ENCODE assay signal across 11 cellular contexts in genomic region chr9:124834586-124834985, GRCh38. TPM values are rescaled to one million over a fixed set of nuclear protein-coding genes. Genes with fewer than 3 reads are reported as not detected.
DNase-seq lines count a peak whose midpoint lies in the region; ATAC-seq and TF ChIP-seq lines count a peak whose summit lies in the region.
"Had no signal": no experiment of that assay in that cellular context is flagged by ENCODE, and none has a peak within 500 bp of the region (broad histone marks: within the 10 kb centered on the region; RNA-seq: fewer than 3 reads in every experiment).

No MANE protein-coding gene starts in this region.

- H3K27ac ChIP-seq in IMR-90 (ENCODE audit: insufficient read depth, low read length) (no peak overlapping the region), breast epithelium (peak overlapping the region; percentile 43 to 71), mesenchymal stem cell (ENCODE audit: low read length, poor library complexity, severe bottlenecking) (peak overlapping the region; percentile 85)

- TF ChIP-seq POLR2A in IMR-90 (IDR thresholded peaks at IDR 0.05; ENCODE audit: low read depth, low read length) (no peak), breast epithelium (IDR thresholded peaks at IDR 0.05) (no peak)

- no peak overlapping the region; the same call in 1 of the 2 replicates for H3K14ac ChIP-seq in IMR-90 (replicated peaks; ENCODE audit: low read depth, low read length)
- peak overlapping the region in 1 of 2 experiments; percentile 83 for H3K14ac ChIP-seq in mesenchymal stem cell (ENCODE audit: low read length in 2 of 2)

- dilution Hi-C loops in IMR-90 (cut with HindIII; ENCODE audit: low sequenced_read_pairs, unreplicated experiment): no loop called here

- ATAC-seq in IMR-90 (ENCODE audit: low read depth) (peak; percentile 9; the same call in 1 of the 2 replicates), GM18909 (IDR thresholded peaks at IDR 0.05; ENCODE audit: poor library complexity, unreplicated experiment) (no peak), GM18861 (IDR thresholded peaks at IDR 0.05; ENCODE audit: unreplicated experiment) (no peak), HG03378 (IDR thresholded peaks at IDR 0.05; ENCODE audit: unreplicated experiment) (no peak)
- ATAC-seq: naive thymus-derived CD8-positive, alpha-beta T cell had no signal

- no peak overlapping the region for H3K56ac ChIP-seq in IMR-90 (ENCODE audit: extremely low read depth, insufficient read depth, low read length)

- peaks cover 22% of the 10 kb centered on the region for H3K4me1 ChIP-seq in IMR-90 (ENCODE audit: control insufficient read depth, insufficient read depth, low read length)
- H3K4me1 ChIP-seq in breast epithelium: peaks cover 0 to 4% of the 10 kb centered on the region in 2 donors
- peaks cover 20% of the 10 kb centered on the region for H3K4me1 ChIP-seq in mesenchymal stem cell (ENCODE audit: control insufficient read depth, insufficient read depth, low read depth, low read length)

- H2BK12ac ChIP-seq in mesenchymal stem cell (ENCODE audit: low read length in 2 of 2): peak overlapping the region; percentile 11 to 57

- H3K4ac ChIP-seq in IMR-90 (ENCODE audit: low read depth, low read length) (peak overlapping the region; percentile 78), mesenchymal stem cell (ENCODE audit: low read depth in 1 of 2, low read length in 2 of 2) (peak overlapping the region in 1 of 2 experiments; percentile 2)

- H3K36me3 ChIP-seq in IMR-90 (ENCODE audit: control insufficient read depth, insufficient read depth, low read length) (no peaks in the 10 kb centered on the region), breast epithelium (no peaks in the 10 kb centered on the region), mesenchymal stem cell (ENCODE audit: control insufficient read depth in 1 of 2, insufficient read depth in 2 of 2, low read depth in 1 of 2, low read length in 2 of 2) (no peaks in the 10 kb centered on the region)

- H3K9me1 ChIP-seq in IMR-90 (ENCODE audit: insufficient read depth, low read length): peaks cover 4% of the 10 kb centered on the region; the same call in 1 of the 2 replicates

- H3K9ac ChIP-seq in IMR-90 (ENCODE audit: low read depth, low read length) (no peak overlapping the region), mesenchymal stem cell (ENCODE audit: low read length) (no peak overlapping the region)

- H2AFZ ChIP-seq in IMR-90 (replicated peaks; ENCODE audit: low read length, poor library complexity) (peak overlapping the region; percentile 40), mesenchymal stem cell (ENCODE audit: low read depth, low read length) (no peak overlapping the region)

- H3K18ac ChIP-seq in IMR-90 (ENCODE audit: low read depth, low read length): peak overlapping the region; percentile 24; the same call in 1 of the 2 replicates
- H3K18ac ChIP-seq in mesenchymal stem cell (ENCODE audit: low read depth in 1 of 2, low read length in 2 of 2): peak overlapping the region in 1 of 2 experiments; percentile 83

- peak overlapping the region; percentile 25; the same call in 1 of the 2 replicates for H4K5ac ChIP-seq in IMR-90 (ENCODE audit: low read depth, low read length)

- H2AK5ac ChIP-seq in IMR-90 (ENCODE audit: low read depth, low read length): peak overlapping the region; percentile 76
- H2AK5ac ChIP-seq in mesenchymal stem cell (ENCODE audit: low read length, severe bottlenecking): peak overlapping the region; percentile 91

- H4K8ac ChIP-seq in IMR-90 (ENCODE audit: low read depth in 2 of 2, low read length in 2 of 2) (peak overlapping the region in 1 of 2 experiments; percentile 38; a peak in 1 of 4 replicates), mesenchymal stem cell (ENCODE audit: low read length) (no peak overlapping the region)

- H3K4me2 ChIP-seq in IMR-90 (ENCODE audit: low read depth, low read length) (no peak overlapping the region), mesenchymal stem cell (ENCODE audit: low read length, poor library complexity, severe bottlenecking) (no peak overlapping the region)

- H3K79me1 ChIP-seq in IMR-90 (ENCODE audit: low read depth in 1 of 2, low read length in 2 of 2) (no peaks in the 10 kb centered on the region), mesenchymal stem cell (replicated peaks; ENCODE audit: low read length, poor library complexity, severe bottlenecking) (no peaks in the 10 kb centered on the region)

- POLR2A ChIA-PET in IMR-90 (lab: Charles Lee; ENCODE audit: unreplicated experiment): no interaction called here

- H3K23ac ChIP-seq in IMR-90 (ENCODE audit: low read depth, low read length) (no peak overlapping the region), mesenchymal stem cell (ENCODE audit: low read length in 2 of 2) (no peak overlapping the region)

- H2BK120ac ChIP-seq in IMR-90 (ENCODE audit: low read depth, low read length) (peak overlapping the region; percentile 67), mesenchymal stem cell (ENCODE audit: low read depth, low read length) (no peak overlapping the region)

- H3K9me3 ChIP-seq in IMR-90 (ENCODE audit: control insufficient read depth, insufficient read depth, low read length) (no peaks in the 10 kb centered on the region), breast epithelium (no peaks in the 10 kb centered on the region), mesenchymal stem cell (ENCODE audit: control insufficient read depth, low read length) (no peaks in the 10 kb centered on the region)

- H4K91ac ChIP-seq in IMR-90 (ENCODE audit: insufficient read depth, low read depth, low read length) (no peak overlapping the region; the same call in 1 of the 2 replicates), mesenchymal stem cell (ENCODE audit: low read length) (no peak overlapping the region)

- no peaks in the 10 kb centered on the region; the same call in 1 of the 2 replicates for H4K20me1 ChIP-seq in IMR-90 (ENCODE audit: insufficient read depth, low read length)

- H3K27me3 ChIP-seq in IMR-90 (ENCODE audit: control insufficient read depth, insufficient read depth, low read length) (no peaks in the 10 kb centered on the region), breast epithelium (no peaks in the 10 kb centered on the region), mesenchymal stem cell (ENCODE audit: control insufficient read depth in 1 of 2, insufficient read depth in 1 of 2, low read length in 2 of 2) (no peaks in the 10 kb centered on the region)

- H2BK20ac ChIP-seq in IMR-90 (ENCODE audit: low read depth, low read length): 0 out of 2 replicates have a peak overlapping the region, but pooled peaks have one; percentile 14

- H2AK9ac ChIP-seq in IMR-90 (replicated peaks; ENCODE audit: low read depth, low read length, poor library complexity): peak overlapping the region; percentile 33

- no TSS peak for BruUV-seq in IMR-90 (replicated peaks; lab: Mats Ljungman, UMichigan)

- no peak overlapping the region for H2BK5ac ChIP-seq in IMR-90 (ENCODE audit: low read depth, low read length, poor library complexity, severe bottlenecking)
- no peak overlapping the region for H2BK5ac ChIP-seq in mesenchymal stem cell (ENCODE audit: low read depth, low read length, poor library complexity, severe bottlenecking)

- TF ChIP-seq RAD21 in IMR-90 (IDR thresholded peaks at IDR 0.05; ENCODE audit: low read length): no peak

- TF ChIP-seq CTCF in IMR-90 (conservative IDR thresholded peaks at IDR 0.05; ENCODE audit: low read depth, low read length) (no peak), breast epithelium (IDR thresholded peaks at IDR 0.05) (no peak)

- no peak overlapping the region for H3K4me3 ChIP-seq in IMR-90 (ENCODE audit: insufficient read depth, low read depth, low read length)
- no peak overlapping the region for H3K4me3 ChIP-seq in breast epithelium
- no peak overlapping the region for H3K4me3 ChIP-seq in mesenchymal stem cell (ENCODE audit: insufficient read depth in 1 of 2, low read depth in 1 of 2, low read length in 2 of 2)

- DNase-seq in AG08395 (ENCODE audit: low spot score) (peak; percentile 41), IMR-90 (peak; percentile 67), breast epithelium (ENCODE audit: low spot score in 2 of 2) (no peak), mesenchymal stem cell (no peak)
- no peak for DNase-seq in stimulated activated CD4-positive, alpha-beta T cell treated with anti-CD3 and anti-CD28 coated beads, Interleukin-15, amount 100 ng/mL, for 24 hours
- DNase-seq: naive thymus-derived CD8-positive, alpha-beta T cell had no signal

- intact Hi-C loops in IMR-90 (cut with micrococcal nuclease): no loop called here
- intact Hi-C loops in breast epithelium (cut with DNase I; ENCODE audit: low total_unique reads): no loop called here

- in situ Hi-C loops in IMR-90 (cut with MboI; ENCODE audit: low sequenced_read_pairs): no loop called here

- H2BK15ac ChIP-seq in IMR-90 (ENCODE audit: low read depth, low read length) (peak overlapping the region; percentile 53; the same call in 1 of the 3 replicates), mesenchymal stem cell (ENCODE audit: low read depth, poor library complexity, severe bottlenecking) (peak overlapping the region; percentile 88)

- CTCF ChIA-PET in IMR-90 (lab: Yijun Ruan, JAX): interaction anchor here (1.0 kb wide), 1 partner anchor 18 kb away, joined by 4 read pairs; no protein-coding TSS in a partner anchor

- WGBS in IMR-90 (ENCODE audit: extremely low coverage in 2 of 2, insufficient read length in 1 of 2), 2 experiments: 62% methylated on average over 3 of the region's 7 CpGs; no CpG with 5 or more reads in 1 of the 2 experiments
- WGBS in mesenchymal stem cell: 62% methylated on average over 7 of the region's 7 CpGs

RNA-seq across cellular contexts. Expression of gene WDR38, which starts 18.7 kb away (rescaled TPM):
- total RNA-seq in IMR-90 (2012; rRNA removed): not detected in 2 replicates
- not detected in 2 replicates for polyA plus RNA-seq in IMR-90 (2012; rRNA removed)
- not detected in 2 replicates for polyA plus RNA-seq in IMR-90 (2012; cell fraction: cytosol; rRNA removed)
- not detected in 2 replicates for polyA plus RNA-seq in IMR-90 (2012; cell fraction: nucleus; rRNA removed; ENCODE audit: low replicate concordance)
- under 1 TPM in 1 of 3 donors, not detected in 2; 0.33 TPM for total RNA-seq in breast epithelium
- polyA plus RNA-seq in mesenchymal stem cell (2013, experiment 1 of 2): not detected
- polyA plus RNA-seq in mesenchymal stem cell (2013, experiment 2 of 2): not detected
- total RNA-seq: epithelial cell of proximal tubule; naive thymus-derived CD8-positive, alpha-beta T cell; SK-MEL-5 had no signal
- polyA plus RNA-seq: naive thymus-derived CD8-positive, alpha-beta T cell had no signal

RNA-seq across cellular contexts. Expression of gene RPL35, which starts 27.2 kb away (rescaled TPM):
- total RNA-seq in IMR-90 (2012; rRNA removed): 881 and 1,151 TPM in 2 replicates
- polyA plus RNA-seq in IMR-90 (2012; rRNA removed): 1,650 and 1,735 TPM in 2 replicates
- 3,661 and 4,271 TPM in 2 replicates for polyA plus RNA-seq in IMR-90 (2012; cell fraction: cytosol; rRNA removed)
- polyA plus RNA-seq in IMR-90 (2012; cell fraction: nucleus; rRNA removed; ENCODE audit: low replicate concordance): 742 and 1,804 TPM in 2 replicates
- total RNA-seq in breast epithelium: 1,000 to 10,000 TPM; 2,475 to 3,579 (median 2,566) TPM
- 4,023 TPM for polyA plus RNA-seq in mesenchymal stem cell (2013, experiment 1 of 2)
- polyA plus RNA-seq in mesenchymal stem cell (2013, experiment 2 of 2): 3,898 TPM

RNA-seq across cellular contexts. Expression of gene ARPC5L, which starts 27.3 kb away (rescaled TPM):
- total RNA-seq in IMR-90 (2012; rRNA removed) (11.1 and 19.7 TPM in 2 replicates), breast epithelium (10 to 100 TPM; 12.5 to 25.6 (median 22.0) TPM)
- polyA plus RNA-seq in IMR-90 (2012; rRNA removed): 53.8 and 57.4 TPM in 2 replicates
- polyA plus RNA-seq in IMR-90 (2012; cell fraction: cytosol; rRNA removed): 40.2 and 49.0 TPM in 2 replicates
- polyA plus RNA-seq in IMR-90 (2012; cell fraction: nucleus; rRNA removed; ENCODE audit: low replicate concordance): 25.4 and 61.2 TPM in 2 replicates
- 42.5 TPM for polyA plus RNA-seq in mesenchymal stem cell (2013, experiment 1 of 2)
- 42.7 TPM for polyA plus RNA-seq in mesenchymal stem cell (2013, experiment 2 of 2)

RNA-seq across cellular contexts. Expression of gene OLFML2A, which starts 57.7 kb away (rescaled TPM):
- total RNA-seq in IMR-90 (2012; rRNA removed): 1.4 and 2.0 TPM in 2 replicates
- 4.7 and 5.9 TPM in 2 replicates for polyA plus RNA-seq in IMR-90 (2012; rRNA removed)
- polyA plus RNA-seq in IMR-90 (2012; cell fraction: cytosol; rRNA removed): 5.6 and 18.2 TPM in 2 replicates
- polyA plus RNA-seq in IMR-90 (2012; cell fraction: nucleus; rRNA removed; ENCODE audit: low replicate concordance): 4.1 and 7.9 TPM in 2 replicates
- total RNA-seq in breast epithelium: 10 to 100 TPM; 11.4 to 25.2 (median 11.4) TPM
- 14.3 TPM for polyA plus RNA-seq in mesenchymal stem cell (2013, experiment 1 of 2)
- polyA plus RNA-seq in mesenchymal stem cell (2013, experiment 2 of 2): 14.4 TPM
- polyA plus RNA-seq: naive thymus-derived CD8-positive, alpha-beta T cell had no signal

Comparison
In these comparisons a context has a peak if more than half of its experiments do, and no peak if none do; other contexts are left out.
1. DNase-seq: peak in AG08395 (single experiment) and IMR-90 (single experiment); none in breast epithelium (0 of 2), mesenchymal stem cell (single experiment) and stimulated activated CD4-positive, alpha-beta T cell treated with anti-CD3 and anti-CD28 coated beads, Interleukin-15, amount 100 ng/mL, for 24 hours (single experiment).